Comparison of ENCODE assay signal across 8 cellular contexts in genomic region chr18:79246309-79247108, GRCh38.
DNase-seq lines count a peak whose midpoint lies in the region; ATAC-seq lines count a peak whose summit lies in the region.

No MANE protein-coding gene starts in this region.

- H3K4me1 Mint-ChIP-seq in central memory CD8-positive, alpha-beta T cell, result peaks cover 7% of the 10 kb centered on the region

- in situ Hi-C loops in ACHN (cut with HindIII; ENCODE audit: low pct_ligation_motif_present, low pct_unique_long_range_greater_than_20kb, low sequenced_read_pairs), result no loop called here

- DNase-seq in ACHN, result peak; percentile 73
- DNase-seq in NCI-H2227 treated with DMSO at 0.1 percent for 48 hours (lab: John Stamatoyannopoulos, UW), result peak; percentile 81
- DNase-seq in activated CD4-positive, alpha-beta T cell treated with anti-CD3 and anti-CD28 coated beads for 24 hours (ENCODE audit: low read depth in 2 of 2), result peak; percentile 54 to 67
- peak; percentile 48 to 59 for DNase-seq in central memory CD8-positive, alpha-beta T cell (ENCODE audit: low spot score in 2 of 2)
- peak; percentile 91 for DNase-seq in left kidney (ENCODE audit: low read depth, low spot score)
- peak; percentile 68 to 69 for DNase-seq in stimulated activated CD4-positive, alpha-beta T cell treated with anti-CD3 and anti-CD28 coated beads, Interleukin-4, amount 100 ng/mL, for 4 hours

- no peaks in the 10 kb centered on the region for H3K9me3 Mint-ChIP-seq in central memory CD8-positive, alpha-beta T cell

- no peaks in the 10 kb centered on the region for H3K27me3 Mint-ChIP-seq in central memory CD8-positive, alpha-beta T cell

- peak; percentile 92 for ATAC-seq in GM18861 (IDR thresholded peaks at IDR 0.05; ENCODE audit: unreplicated experiment)
- peak; percentile 94 for ATAC-seq in HG03064 (IDR thresholded peaks at IDR 0.05; ENCODE audit: low read depth, unreplicated experiment)
- peak; percentile 86 for ATAC-seq in central memory CD8-positive, alpha-beta T cell (replicated peaks; ENCODE audit: extremely low read depth, poor library complexity, severe bottlenecking)

- peak overlapping the region; percentile 52 for H3K4me3 Mint-ChIP-seq in central memory CD8-positive, alpha-beta T cell

- H3K36me3 Mint-ChIP-seq in central memory CD8-positive, alpha-beta T cell (ENCODE audit: insufficient read depth), result no peaks in the 10 kb centered on the region

- no peak overlapping the region for H3K27ac Mint-ChIP-seq in central memory CD8-positive, alpha-beta T cell (ENCODE audit: low read depth)

Comparison
In these comparisons a context has a peak if more than half of its experiments do, and no peak if none do; other contexts are left out.
1. Peak in every context shown above with its lines: DNase-seq and ATAC-seq.